Comparison of ENCODE assay signal across 16 cellular contexts in genomic region chr17:77301694-77302087, GRCh38.
A peak's percentile ranks its signal among the peaks of the same experiment; 100 is the strongest.
DNase-seq lines count a peak whose midpoint lies in the region; ATAC-seq and TF ChIP-seq lines count a peak whose summit lies in the region.
"Had no signal": no experiment of that assay in that cellular context is flagged by ENCODE, and none has a peak within 500 bp of the region (broad histone marks: within the 10 kb centered on the region; RNA-seq: fewer than 3 reads in every experiment).

No MANE protein-coding gene starts in this region.

- DNase-seq in stimulated activated naive CD8-positive, alpha-beta T cell treated with anti-CD3 and anti-CD28 coated beads, Interleukin-15, amount 100 ng/mL, for 72 hours: no peak
- no peak for DNase-seq in colonic mucosa
- DNase-seq in osteoblast (ENCODE audit: insufficient read length, low spot score, missing footprints): peak; percentile 73
- no peak for DNase-seq in mesothelial cell of epicardium (ENCODE audit: low spot score in 2 of 2, unreplicated experiment in 2 of 2)
- DNase-seq in vagina (ENCODE audit: extremely low spot score in 2 of 2): no peak
- no peak for DNase-seq in right cardiac atrium
- DNase-seq: CD8-positive, alpha-beta memory T cell; MM.1S; NCI-H1092; NCI-H1436 treated with DMSO at 0.1 percent for 48 hours; NCI-H1930; NCI-H226; NCI-H510A treated with DMSO at 0.1 percent for 48 hours; SHP77 had no signal

- intact Hi-C loops in colonic mucosa (cut with DNase I) (no loop called here), vagina (cut with DNase I) (no loop called here), right cardiac atrium (cut with DNase I) (no loop called here)

- no peaks in the 10 kb centered on the region for H3K4me1 Mint-ChIP-seq in stimulated activated naive CD8-positive, alpha-beta T cell treated with anti-CD3 and anti-CD28 coated beads, Interleukin-15, Interleukin-2, amounts not matched to agents 100 ng/mL and 50 ng/mL, for 24 hours (ENCODE audit: low read depth)
- peaks cover 10% of the 10 kb centered on the region for H3K4me1 Mint-ChIP-seq in stimulated activated naive CD8-positive, alpha-beta T cell treated with anti-CD3 and anti-CD28 coated beads, Interleukin-15, amount 100 ng/mL, for 72 hours
- peaks cover 23% of the 10 kb centered on the region for H3K4me1 Mint-ChIP-seq in mesothelial cell of epicardium
- H3K4me1 Mint-ChIP-seq: CD8-positive, alpha-beta memory T cell had no signal

- peak overlapping the region; percentile 3 for H3K27ac Mint-ChIP-seq in stimulated activated naive CD8-positive, alpha-beta T cell treated with anti-CD3 and anti-CD28 coated beads, Interleukin-15, Interleukin-2, amounts not matched to agents 100 ng/mL and 50 ng/mL, for 24 hours
- H3K27ac Mint-ChIP-seq in stimulated activated naive CD8-positive, alpha-beta T cell treated with anti-CD3 and anti-CD28 coated beads, Interleukin-15, amount 100 ng/mL, for 72 hours: no peak overlapping the region
- no peak overlapping the region for H3K27ac Mint-ChIP-seq in mesothelial cell of epicardium

- H3K9me3 ChIP-seq in colonic mucosa: no peaks in the 10 kb centered on the region
- no peaks in the 10 kb centered on the region for H3K9me3 ChIP-seq in osteoblast (ENCODE audit: low read depth, low read length)
- no peaks in the 10 kb centered on the region for H3K9me3 ChIP-seq in vagina
- H3K9me3 ChIP-seq in right cardiac atrium (ENCODE audit: control insufficient read depth, low read length): no peaks in the 10 kb centered on the region

- no peak overlapping the region for H3K4me3 Mint-ChIP-seq in stimulated activated naive CD8-positive, alpha-beta T cell treated with anti-CD3 and anti-CD28 coated beads, Interleukin-15, Interleukin-2, amounts not matched to agents 100 ng/mL and 50 ng/mL, for 24 hours
- no peak overlapping the region for H3K4me3 Mint-ChIP-seq in stimulated activated naive CD8-positive, alpha-beta T cell treated with anti-CD3 and anti-CD28 coated beads, Interleukin-15, amount 100 ng/mL, for 72 hours
- no peak overlapping the region for H3K4me3 Mint-ChIP-seq in mesothelial cell of epicardium
- H3K4me3 Mint-ChIP-seq: CD8-positive, alpha-beta memory T cell had no signal

- H2AFZ ChIP-seq in osteoblast (ENCODE audit: low read length): no peak overlapping the region

- peak overlapping the region; percentile 13 for H3K27ac ChIP-seq in colonic mucosa
- H3K27ac ChIP-seq in osteoblast (ENCODE audit: low read depth, low read length): no peak overlapping the region
- no peak overlapping the region for H3K27ac ChIP-seq in vagina
- no peak overlapping the region for H3K27ac ChIP-seq in right cardiac atrium (ENCODE audit: low read length)
- H3K27ac ChIP-seq: C4-2B had no signal

- H3K36me3 ChIP-seq in colonic mucosa (no peaks in the 10 kb centered on the region), osteoblast (ENCODE audit: insufficient read depth, low read length) (no peaks in the 10 kb centered on the region), vagina (no peaks in the 10 kb centered on the region)

- 88% methylated on average over 6 of the region's 6 CpGs for WGBS in right cardiac atrium

- H3K27me3 Mint-ChIP-seq in stimulated activated naive CD8-positive, alpha-beta T cell treated with anti-CD3 and anti-CD28 coated beads, Interleukin-15, Interleukin-2, amounts not matched to agents 100 ng/mL and 50 ng/mL, for 24 hours: no peaks in the 10 kb centered on the region
- no peaks in the 10 kb centered on the region for H3K27me3 Mint-ChIP-seq in stimulated activated naive CD8-positive, alpha-beta T cell treated with anti-CD3 and anti-CD28 coated beads, Interleukin-15, amount 100 ng/mL, for 72 hours
- H3K27me3 Mint-ChIP-seq in mesothelial cell of epicardium (ENCODE audit: low read depth): no peaks in the 10 kb centered on the region

- no peak overlapping the region for H3K9ac ChIP-seq in colonic mucosa (ENCODE audit: low read depth in 2 of 2, low read length in 2 of 2)

- peaks cover 10% of the 10 kb centered on the region for H3K4me1 ChIP-seq in colonic mucosa
- H3K4me1 ChIP-seq in osteoblast (ENCODE audit: insufficient read depth, low read length): peaks cover 18% of the 10 kb centered on the region
- peaks cover 27% of the 10 kb centered on the region for H3K4me1 ChIP-seq in vagina
- no peaks in the 10 kb centered on the region for H3K4me1 ChIP-seq in right cardiac atrium (ENCODE audit: control insufficient read depth, insufficient read depth, low read length)

- no peak overlapping the region for H3K4me2 ChIP-seq in osteoblast (ENCODE audit: insufficient read depth, low read length)

- no peak for ATAC-seq in stimulated activated naive CD8-positive, alpha-beta T cell treated with anti-CD3 and anti-CD28 coated beads, Interleukin-15, amount 100 ng/mL, for 72 hours
- no peak for ATAC-seq in right cardiac atrium

- H3K4me3 ChIP-seq in colonic mucosa (no peak overlapping the region), osteoblast (ENCODE audit: insufficient read depth, low read length) (no peak overlapping the region), vagina (no peak overlapping the region), right cardiac atrium (ENCODE audit: low read length) (no peak overlapping the region)

- no peak for TF ChIP-seq CTCF in colonic mucosa (IDR thresholded peaks at IDR 0.05)
- no peak for TF ChIP-seq CTCF in osteoblast (IDR thresholded peaks at IDR 0.05; ENCODE audit: extremely low read depth, low read depth, low read length)
- no peak for TF ChIP-seq CTCF in mesothelial cell of epicardium (IDR thresholded peaks at IDR 0.05; ENCODE audit: unreplicated experiment)
- TF ChIP-seq CTCF in vagina (IDR thresholded peaks at IDR 0.05): no peak

- no peaks in the 10 kb centered on the region for H3K27me3 ChIP-seq in colonic mucosa
- no peaks in the 10 kb centered on the region for H3K27me3 ChIP-seq in osteoblast (ENCODE audit: insufficient read depth, low read length)
- no peaks in the 10 kb centered on the region for H3K27me3 ChIP-seq in vagina
- H3K27me3 ChIP-seq in right cardiac atrium (ENCODE audit: control insufficient read depth, insufficient read depth): no peaks in the 10 kb centered on the region

- H3K36me3 Mint-ChIP-seq in stimulated activated naive CD8-positive, alpha-beta T cell treated with anti-CD3 and anti-CD28 coated beads, Interleukin-15, Interleukin-2, amounts not matched to agents 100 ng/mL and 50 ng/mL, for 24 hours (ENCODE audit: low read depth): no peaks in the 10 kb centered on the region
- H3K36me3 Mint-ChIP-seq in mesothelial cell of epicardium: peaks cover 2% of the 10 kb centered on the region
- H3K36me3 Mint-ChIP-seq: CD8-positive, alpha-beta memory T cell had no signal

- TF ChIP-seq POLR2A in vagina (IDR thresholded peaks at IDR 0.05): no peak

- peaks cover 2% of the 10 kb centered on the region for H3K79me2 ChIP-seq in osteoblast (ENCODE audit: insufficient read depth, low read length)

- H4K20me1 ChIP-seq in osteoblast (ENCODE audit: insufficient read depth, low read length): no peaks in the 10 kb centered on the region

- no peaks in the 10 kb centered on the region for H3K9me3 Mint-ChIP-seq in stimulated activated naive CD8-positive, alpha-beta T cell treated with anti-CD3 and anti-CD28 coated beads, Interleukin-15, Interleukin-2, amounts not matched to agents 100 ng/mL and 50 ng/mL, for 24 hours
- no peaks in the 10 kb centered on the region for H3K9me3 Mint-ChIP-seq in stimulated activated naive CD8-positive, alpha-beta T cell treated with anti-CD3 and anti-CD28 coated beads, Interleukin-15, amount 100 ng/mL, for 72 hours
- no peaks in the 10 kb centered on the region for H3K9me3 Mint-ChIP-seq in mesothelial cell of epicardium
- H3K9me3 Mint-ChIP-seq: CD8-positive, alpha-beta memory T cell had no signal
